Comparison of ENCODE assay signal across 21 cellular contexts in the genomic region with DNA sequence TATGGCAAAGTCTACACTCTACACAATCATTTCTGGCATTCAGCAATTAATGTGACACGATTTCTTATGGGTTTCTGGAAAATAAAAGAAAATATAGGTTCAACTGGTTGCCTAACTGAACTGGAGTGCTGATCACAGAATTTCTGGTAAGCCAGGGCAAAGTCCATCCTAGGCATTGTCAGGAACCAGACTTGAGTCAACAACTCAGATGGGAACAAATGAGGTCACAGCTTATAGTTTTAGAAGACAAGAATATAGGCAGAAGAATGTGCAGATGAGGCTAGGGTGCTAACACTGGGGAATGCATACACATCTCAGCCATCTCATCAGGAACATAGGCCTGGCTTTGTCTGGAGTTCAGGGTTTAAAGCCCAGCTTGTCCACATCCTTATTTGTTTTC.
"Had no signal": no experiment of that assay in that cellular context is flagged by ENCODE, and none has a peak within 500 bp of the region (broad histone marks: within the 10 kb centered on the region; RNA-seq: fewer than 3 reads in every experiment).

No MANE protein-coding gene starts in this region.

- H3K27ac ChIP-seq: coronary artery, esophagus squamous epithelium, gastrocnemius medialis, thyroid gland had no signal

- H3K4me1 Mint-ChIP-seq: activated B cell treated with CpG ODN at 0.5 μM for 24 hours; activated CD4-positive, alpha-beta T cell treated with anti-CD3 and anti-CD28 coated beads for 36 hours had no signal

- H3K9me3 ChIP-seq: esophagus squamous epithelium, gastrocnemius medialis, thyroid gland had no signal

- H3K27ac Mint-ChIP-seq: activated B cell treated with CpG ODN at 0.5 μM for 24 hours; activated CD4-positive, alpha-beta T cell treated with anti-CD3 and anti-CD28 coated beads for 36 hours; activated naive CD8-positive, alpha-beta T cell treated with anti-CD3 and anti-CD28 coated beads, Interleukin-2, amount 10 ng/mL, durations not matched to agents 7 days and 5 days; progenitor cell of endocrine pancreas; stimulated activated naive CD8-positive, alpha-beta T cell treated with anti-CD3 and anti-CD28 coated beads, Interleukin-15, Interleukin-2, amounts not matched to agents 100 ng/mL and 50 ng/mL, for 24 hours had no signal

- H3K36me3 Mint-ChIP-seq: naive thymus-derived CD8-positive, alpha-beta T cell had no signal

- H3K9me3 Mint-ChIP-seq: activated B cell treated with CpG ODN at 0.5 μM for 24 hours; activated naive CD8-positive, alpha-beta T cell treated with anti-CD3 and anti-CD28 coated beads, Interleukin-2, amount 10 ng/mL, durations not matched to agents 7 days and 5 days; activated T-cell treated with anti-CD3 and anti-CD28 coated beads, Interleukin-2, amount 50 U/mL, for 4 hours; naive thymus-derived CD8-positive, alpha-beta T cell; stimulated activated naive CD8-positive, alpha-beta T cell treated with anti-CD3 and anti-CD28 coated beads, Interleukin-15, Interleukin-2, amounts not matched to agents 100 ng/mL and 50 ng/mL, for 24 hours had no signal

- FAIRE-seq: bronchial epithelial cell, islet of Langerhans had no signal

- DNase-seq: activated B cell treated with CpG ODN at 0.5 μM for 24 hours; activated CD4-positive, alpha-beta T cell treated with anti-CD3 and anti-CD28 coated beads for 36 hours; activated CD4-positive, alpha-beta T cell treated with anti-CD3 and anti-CD28 coated beads, Interleukin-2, amount 50 U/mL, for 4 hours; activated CD8-positive, alpha-beta memory T cell treated with anti-CD3 and anti-CD28 coated beads, Interleukin-2, amount 50 U/mL, for 48 hours; activated naive CD4-positive, alpha-beta T cell treated with Interleukin-2 at 50 U/mL for 16 hours; activated naive CD8-positive, alpha-beta T cell treated with anti-CD3 and anti-CD28 coated beads, Interleukin-2, amount 10 ng/mL, durations not matched to agents 7 days and 5 days; activated T-cell treated with anti-CD3 and anti-CD28 coated beads, Interleukin-2, amount 50 U/mL, for 4 hours; amniotic stem cell; esophagus squamous epithelium; gastrocnemius medialis; naive thymus-derived CD8-positive, alpha-beta T cell; stimulated activated CD4-positive, alpha-beta T cell treated with anti-CD3 and anti-CD28 coated beads, Interleukin-12 subunit alpha, Interleukin-12 subunit beta, amount 100 ng/mL, for 4 hours; stimulated activated CD4-positive, alpha-beta T cell treated with anti-CD3 and anti-CD28 coated beads, Interleukin-4, amount 100 ng/mL, for 4 hours; T-helper 9 cell; thyroid gland had no signal

- H3K4me3 Mint-ChIP-seq: activated B cell treated with CpG ODN at 0.5 μM for 24 hours; activated CD4-positive, alpha-beta T cell treated with anti-CD3 and anti-CD28 coated beads for 36 hours; activated naive CD8-positive, alpha-beta T cell treated with anti-CD3 and anti-CD28 coated beads, Interleukin-2, amount 10 ng/mL, durations not matched to agents 7 days and 5 days; activated T-cell treated with anti-CD3 and anti-CD28 coated beads, Interleukin-2, amount 50 U/mL, for 4 hours; naive thymus-derived CD8-positive, alpha-beta T cell; stimulated activated naive CD8-positive, alpha-beta T cell treated with anti-CD3 and anti-CD28 coated beads, Interleukin-15, Interleukin-2, amounts not matched to agents 100 ng/mL and 50 ng/mL, for 24 hours had no signal

- H3K4me3 ChIP-seq: coronary artery, esophagus squamous epithelium, gastrocnemius medialis, lung, thyroid gland had no signal

- ATAC-seq: activated CD4-positive, alpha-beta T cell treated with anti-CD3 and anti-CD28 coated beads for 36 hours; activated T-cell treated with anti-CD3 and anti-CD28 coated beads, Interleukin-2, amount 50 U/mL, for 4 hours; gastrocnemius medialis; naive thymus-derived CD8-positive, alpha-beta T cell had no signal

- H3K27me3 ChIP-seq: esophagus squamous epithelium, gastrocnemius medialis, thyroid gland had no signal

- H3K36me3 ChIP-seq: esophagus squamous epithelium, gastrocnemius medialis, thyroid gland had no signal

- H3K4me1 ChIP-seq: esophagus squamous epithelium, gastrocnemius medialis, thyroid gland had no signal

- H3K27me3 Mint-ChIP-seq: progenitor cell of endocrine pancreas; stimulated activated naive CD8-positive, alpha-beta T cell treated with anti-CD3 and anti-CD28 coated beads, Interleukin-15, Interleukin-2, amounts not matched to agents 100 ng/mL and 50 ng/mL, for 24 hours had no signal
